23 cellular contexts compared by ENCODE assay signal in the genomic region with DNA sequence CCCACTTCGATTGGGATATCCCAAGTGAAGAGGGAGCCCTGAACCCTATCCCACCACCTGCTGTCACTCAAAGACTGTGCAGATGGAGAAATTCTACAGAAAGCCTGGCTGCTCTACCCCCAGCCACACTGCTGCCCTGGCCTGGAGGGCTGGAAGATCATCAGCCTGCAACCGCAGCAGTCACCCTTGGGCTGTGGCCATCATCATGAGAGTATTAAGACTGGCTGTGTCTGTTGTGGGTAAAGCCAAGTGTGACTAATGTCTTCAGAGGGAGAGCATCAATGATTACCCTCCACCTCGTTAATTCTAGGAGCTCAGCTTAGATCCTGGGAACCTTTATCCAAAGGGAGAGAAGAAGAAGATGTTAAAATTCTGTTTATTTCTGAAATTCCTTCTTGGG.
DNase-seq lines count a peak whose midpoint lies in the region; ATAC-seq lines count a peak whose summit lies in the region.
"Had no signal": no experiment of that assay in that cellular context is flagged by ENCODE, and none has a peak within 500 bp of the region (broad histone marks: within the 10 kb centered on the region; RNA-seq: fewer than 3 reads in every experiment).

No MANE protein-coding gene starts in this region.

- peaks cover 8% of the 10 kb centered on the region for H3K4me1 ChIP-seq in GM23248 (ENCODE audit: insufficient read depth)
- H3K4me1 ChIP-seq in SJCRH30: peaks cover 26% of the 10 kb centered on the region

- DNase-seq in ACHN: peak; percentile 58
- peak; percentile 74 for DNase-seq in GM23248
- DNase-seq in SJCRH30: peak; percentile 27 to 55
- DNase-seq in myocyte (ENCODE audit: low read depth): peak; percentile 47
- DNase-seq in activated effector memory CD4-positive, alpha-beta T cell treated with anti-CD3 and anti-CD28 coated beads, Interleukin-2, amount 50 U/mL, for 16 hours: no peak
- no peak for DNase-seq in SK-N-DZ (ENCODE audit: low spot score)
- DNase-seq: 8988T; C1 segment of cervical spinal cord; CD4-positive, alpha-beta memory T cell; COR-L47; GF-D8; Kasumi-1; NCI-H146; NCI-H1930; NCI-H774; NK-92 treated with Interleukin-12 subunit alpha and Interleukin-12 subunit beta, amount 100 ng/mL, for 24 hours; PC-3; RPMI8226 had no signal

- H3F3A ChIP-seq in GM23248 (ENCODE audit: insufficient read depth): no peaks in the 10 kb centered on the region

- in situ Hi-C loops in ACHN (cut with HindIII; ENCODE audit: low pct_ligation_motif_present, low pct_unique_long_range_greater_than_20kb, low sequenced_read_pairs) (loop anchor here (25.0 kb wide), 1 partner anchor 351 kb away; no protein-coding TSS in a partner anchor), GM23248 (cut with MboI) (no loop called here)

- no peaks in the 10 kb centered on the region; the same call in 1 of the 2 replicates for H4K20me1 ChIP-seq in GM23248 (ENCODE audit: insufficient read depth)

- no peaks in the 10 kb centered on the region for H3K9me2 ChIP-seq in GM23248 (ENCODE audit: insufficient read depth)

- H3K4me2 ChIP-seq in GM23248 (ENCODE audit: unreplicated experiment): peak overlapping the region; percentile 17

- no peak overlapping the region for H3K27ac ChIP-seq in GM23248
- H3K27ac ChIP-seq in SJCRH30: no peak overlapping the region; the same call in 1 of the 2 replicates
- H3K27ac ChIP-seq: SK-N-MC had no signal

- H2AFZ ChIP-seq in GM23248: no peak overlapping the region

- H3K79me2 ChIP-seq in GM23248 (ENCODE audit: insufficient read depth): no peaks in the 10 kb centered on the region

- H3K27me3 ChIP-seq in GM23248 (replicated peaks; ENCODE audit: insufficient read depth) (peaks cover 26% of the 10 kb centered on the region), SJCRH30 (no peaks in the 10 kb centered on the region)

- 10 to 12% methylated on average over 3 of the region's 3 CpGs for WGBS in GM23248 (ENCODE audit: low coverage in 1 of 2, low lambda C conversion rate in 2 of 2, missing lambda C conversion rate in 2 of 2), 2 experiments

- H3K36me3 ChIP-seq in GM23248 (ENCODE audit: low read depth) (no peaks in the 10 kb centered on the region), SJCRH30 (no peaks in the 10 kb centered on the region)

- H3K4me3 ChIP-seq in GM23248: no peak overlapping the region
- no peak overlapping the region for H3K4me3 ChIP-seq in SJCRH30
- H3K4me3 ChIP-seq: K562, SK-N-MC had no signal

- ATAC-seq in GM21529 (IDR thresholded peaks at IDR 0.05; ENCODE audit: unreplicated experiment) (no peak), GM19463 (IDR thresholded peaks at IDR 0.05; ENCODE audit: unreplicated experiment) (no peak)
- ATAC-seq: HCT116, K562, PC-3 had no signal

- no peak overlapping the region for H3K9ac ChIP-seq in GM23248

- H3K9me3 ChIP-seq in GM23248 (ENCODE audit: low read depth): no peaks in the 10 kb centered on the region
- H3K9me3 ChIP-seq in SJCRH30 (replicated peaks): no peaks in the 10 kb centered on the region

Comparison
In these comparisons a context has a peak if more than half of its experiments do, and no peak if none do; other contexts are left out.
1. DNase-seq: peak in ACHN (single experiment), GM23248 (single experiment), SJCRH30 (2 of 2) and myocyte (single experiment); none in activated effector memory CD4-positive, alpha-beta T cell treated with anti-CD3 and anti-CD28 coated beads, Interleukin-2, amount 50 U/mL, for 16 hours (single experiment) and SK-N-DZ (single experiment).